In genomic region chr12:56219840-56220239, GRCh38 we compare ENCODE assay signal across 1 cellular context.
TF ChIP-seq lines count a peak whose summit lies in the region.

No MANE protein-coding gene starts in this region.

TF ChIP-seq in A549, 52 proteins besides CTCF, POLR2A, EP300 and RAD21:
- TF ChIP-seq ZC3H11A (IDR thresholded peaks at IDR 0.05) = peak; percentile 97
- no peak for TF ChIP-seq GATA3 (IDR thresholded peaks at IDR 0.05; ENCODE audit: borderline replicate concordance)
- TF ChIP-seq TFCP2L1 (CRISPR knock-in tag; IDR thresholded peaks at IDR 0.05) = no peak
- no peak for TF ChIP-seq NR3C1 (IDR thresholded peaks at IDR 0.05)
TF ChIP-seq in A549: peak in this region for 1.
